28 cellular contexts compared by ENCODE assay signal in the genomic region with DNA sequence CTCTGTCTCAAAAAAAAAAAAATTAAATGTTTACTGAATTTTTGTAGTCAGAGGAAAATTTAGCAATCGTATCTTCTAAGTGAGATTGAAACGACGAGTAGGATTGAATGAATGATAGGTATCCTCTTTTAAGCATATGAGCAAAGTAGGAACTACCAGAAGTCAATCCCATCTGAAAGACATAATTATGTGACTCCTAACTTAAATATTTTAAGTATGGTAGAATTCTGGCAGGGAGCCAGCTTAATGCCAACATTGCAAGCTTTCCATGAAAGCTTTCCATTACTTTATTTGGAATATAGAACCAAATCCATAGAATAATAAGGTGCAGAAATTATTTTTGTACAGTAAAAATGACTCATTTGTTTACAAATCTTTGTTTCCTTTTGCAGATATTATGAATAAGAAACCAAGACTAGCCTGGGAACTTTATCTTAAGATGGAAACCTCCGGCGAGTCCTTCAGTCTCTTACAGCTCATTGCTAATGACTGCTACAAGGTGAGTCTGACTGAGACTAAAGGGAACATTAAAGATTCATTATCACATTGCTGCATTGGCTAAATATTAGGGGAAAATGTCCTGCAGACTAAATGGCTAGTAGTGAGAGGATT. TPM values are rescaled to one million over a fixed set of nuclear protein-coding genes. Genes with fewer than 3 reads are reported as not detected.
DNase-seq lines count a peak whose midpoint lies in the region; ATAC-seq and TF ChIP-seq lines count a peak whose summit lies in the region.
"Had no signal": no experiment of that assay in that cellular context is flagged by ENCODE, and none has a peak within 500 bp of the region (broad histone marks: within the 10 kb centered on the region; RNA-seq: fewer than 3 reads in every experiment).

No MANE protein-coding gene starts in this region.

- no peak overlapping the region for H3K4me2 ChIP-seq in Karpas-422 (ENCODE audit: low read depth, low read length, poor library complexity, severe bottlenecking)
- H3K4me2 ChIP-seq: A549, smooth muscle cell had no signal

- H3K79me2 ChIP-seq in Karpas-422 (ENCODE audit: low read length), result no peaks in the 10 kb centered on the region

- H3K36me3 ChIP-seq in HUES6 (ENCODE audit: control insufficient read depth, insufficient read depth, low read length), result no peaks in the 10 kb centered on the region
- H3K36me3 ChIP-seq in adipocyte (ENCODE audit: control insufficient read depth, insufficient read depth, low read length, severe bottlenecking), result peaks cover 27% of the 10 kb centered on the region
- no peaks in the 10 kb centered on the region for H3K36me3 ChIP-seq in Karpas-422 (ENCODE audit: insufficient read depth, low read length)
- H3K36me3 ChIP-seq: ovary had no signal

- DNase-seq in COLO829 (ENCODE audit: low spot score) (peak; percentile 35), adipocyte (ENCODE audit: low read depth) (peak; percentile 21), fibroblast of mammary gland (ENCODE audit: low read depth) (peak; percentile 3), KG1 (lab: John Stamatoyannopoulos, UW) (no peak), Karpas-422 (no peak)
- no peak for DNase-seq in activated CD8-positive, alpha-beta memory T cell treated with anti-CD3 and anti-CD28 coated beads, Interleukin-2, amount 50 U/mL, for 4 hours
- DNase-seq: activated CD4-positive, alpha-beta T cell treated with anti-CD3 and anti-CD28 coated beads for 48 hours; activated gamma-delta T cell; activated naive CD8-positive, alpha-beta T cell treated with anti-CD3 and anti-CD28 coated beads, Interleukin-2, amount 10 ng/mL, durations not matched to agents 7 days and 5 days; activated T-cell treated with anti-CD3 and anti-CD28 coated beads, Interleukin-2, amount 50 U/mL, for 24 hours; BE2C; heart left ventricle; lower lobe of right lung; MM.1S; mucosa of descending colon; NCI-H2081; NCI-H345; ovary; retina; stimulated activated CD4-positive, alpha-beta T cell treated with anti-CD3 and anti-CD28 coated beads, Interleukin-2, amount 100 ng/mL, for 24 hours; stomach; T-helper 17 cell; thyroid gland had no signal

- H2AFZ ChIP-seq in Karpas-422 (ENCODE audit: low read length), result no peak overlapping the region

- no peak overlapping the region for H3K4me3 ChIP-seq in HUES6 (ENCODE audit: low read depth, low read length)
- no peak overlapping the region for H3K4me3 ChIP-seq in adipocyte (ENCODE audit: low read length)
- H3K4me3 ChIP-seq in fibroblast of mammary gland (ENCODE audit: control insufficient read depth, low read depth, low read length), result no peak overlapping the region
- no peak overlapping the region for H3K4me3 ChIP-seq in Karpas-422 (ENCODE audit: low read length)
- H3K4me3 ChIP-seq: A549, heart left ventricle, lower lobe of right lung, mucosa of descending colon, ovary, smooth muscle cell, stomach, thyroid gland had no signal

- H3K9me3 ChIP-seq in HUES6 (ENCODE audit: control insufficient read depth, insufficient read depth, low read depth, low read length) (no peaks in the 10 kb centered on the region), adipocyte (ENCODE audit: control insufficient read depth, low read length) (no peaks in the 10 kb centered on the region), Karpas-422 (ENCODE audit: low read length) (no peaks in the 10 kb centered on the region)
- H3K9me3 ChIP-seq: A549, BE2C, heart left ventricle, lower lobe of right lung, mucosa of descending colon, ovary, stomach, thyroid gland had no signal

- H3K9ac ChIP-seq in HUES6 (ENCODE audit: low read length) (no peak overlapping the region), adipocyte (ENCODE audit: low read length) (no peak overlapping the region), Karpas-422 (ENCODE audit: low read length) (no peak overlapping the region)

- H3K4me1 ChIP-seq in HUES6 (ENCODE audit: control insufficient read depth, insufficient read depth, low read length), result peaks cover 36% of the 10 kb centered on the region
- H3K4me1 ChIP-seq in adipocyte (ENCODE audit: control insufficient read depth, insufficient read depth, low read length), result no peaks in the 10 kb centered on the region
- H3K4me1 ChIP-seq in Karpas-422 (ENCODE audit: low read length), result no peaks in the 10 kb centered on the region
- H3K4me1 ChIP-seq: A549, heart left ventricle, lower lobe of right lung, stomach, thyroid gland had no signal

- TF ChIP-seq CTCF in fibroblast of mammary gland (conservative IDR thresholded peaks at IDR 0.05; ENCODE audit: control insufficient read depth, insufficient read depth, low read depth, low read length), result no peak

- no peaks in the 10 kb centered on the region for H3K9me2 ChIP-seq in Karpas-422 (replicated peaks; ENCODE audit: insufficient read depth, low read length)

- H3K27me3 ChIP-seq in HUES6 (ENCODE audit: control insufficient read depth, insufficient read depth, low read length), result no peaks in the 10 kb centered on the region
- no peaks in the 10 kb centered on the region for H3K27me3 ChIP-seq in adipocyte (replicated peaks; ENCODE audit: control insufficient read depth, insufficient read depth, low read length)
- no peaks in the 10 kb centered on the region for H3K27me3 ChIP-seq in Karpas-422 (ENCODE audit: low read length)
- H3K27me3 ChIP-seq: BE2C, heart left ventricle, ovary, stomach, thyroid gland had no signal

- no peaks in the 10 kb centered on the region for H4K20me1 ChIP-seq in Karpas-422 (ENCODE audit: insufficient read depth, low read depth, low read length)

- ATAC-seq in GM18505 (IDR thresholded peaks at IDR 0.05; ENCODE audit: unreplicated experiment), result no peak
- ATAC-seq: A549, heart left ventricle, lower lobe of right lung, mucosa of descending colon, T-helper 17 cell had no signal

- TF ChIP-seq POLR2A in GM18505 (IDR thresholded peaks at IDR 0.05; ENCODE audit: borderline replicate concordance, extremely low read depth, insufficient read depth, insufficient read length), result no peak

- H3K27ac ChIP-seq in HUES6 (ENCODE audit: low read depth, low read length) (peak overlapping the region; percentile 84; the same call in 1 of the 2 replicates), Karpas-422 (ENCODE audit: low read length) (no peak overlapping the region)
- H3K27ac ChIP-seq: A549, heart left ventricle, HL-60, lower lobe of right lung, ovary, stomach, thyroid gland had no signal

RNA-seq across cellular contexts. Expression of a gene that starts 50.2 kb away (rescaled TPM):
- 5.6 and 8.9 TPM in 2 replicates for total RNA-seq in Karpas-422 (2014; rRNA removed; shearing (Covaris generic); ENCODE audit: low replicate concordance)

Comparison
In these comparisons a context has a peak if more than half of its experiments do, and no peak if none do; other contexts are left out.
1. DNase-seq: peak in COLO829 (single experiment), adipocyte (single experiment) and fibroblast of mammary gland (single experiment); none in activated CD8-positive, alpha-beta memory T cell treated with anti-CD3 and anti-CD28 coated beads, Interleukin-2, amount 50 U/mL, for 4 hours (single experiment), KG1 (single experiment) and Karpas-422 (single experiment).